16 cellular contexts compared by ENCODE assay signal in genomic region chr2:175373729-175374128, GRCh38.
"Had no signal": no experiment of that assay in that cellular context is flagged by ENCODE, and none has a peak within 500 bp of the region (broad histone marks: within the 10 kb centered on the region; RNA-seq: fewer than 3 reads in every experiment).

No MANE protein-coding gene starts in this region.

- H3K9me3 ChIP-seq: tibial artery had no signal

- H3K27ac ChIP-seq: coronary artery, foreskin keratinocyte, tibial artery had no signal

- H3K36me3 ChIP-seq: tibial artery had no signal

- H3K4me1 ChIP-seq: foreskin keratinocyte, tibial artery had no signal

- FAIRE-seq: bronchial epithelial cell had no signal

- ATAC-seq: foreskin keratinocyte; stimulated activated naive CD8-positive, alpha-beta T cell treated with anti-CD3 and anti-CD28 coated beads, Interleukin-15, amount 100 ng/mL, for 72 hours had no signal

- H3K4me3 ChIP-seq: coronary artery, lung, tibial artery had no signal

- DNase-seq: activated CD4-positive, alpha-beta memory T cell treated with anti-CD3 and anti-CD28 coated beads for 36 hours; activated CD4-positive, alpha-beta T cell treated with anti-CD3 and anti-CD28 coated beads for 48 hours; activated naive CD4-positive, alpha-beta T cell treated with Interleukin-2 at 50 U/mL for 16 hours; activated naive CD8-positive, alpha-beta T cell treated with anti-CD3 and anti-CD28 coated beads for 36 hours; activated T-cell treated with anti-CD3 and anti-CD28 coated beads, Interleukin-2, amount 50 U/mL, for 48 hours; erythroblast; foreskin keratinocyte; immature natural killer cell; naive thymus-derived CD4-positive, alpha-beta T cell; stimulated activated CD4-positive, alpha-beta T cell treated with anti-CD3 and anti-CD28 coated beads, Interleukin-1b, Interleukin-23, amount 100 ng/mL, for 48 hours; stimulated activated naive CD8-positive, alpha-beta T cell treated with anti-CD3 and anti-CD28 coated beads, Interleukin-15, amount 100 ng/mL, for 72 hours; T-helper 2 cell; tibial artery had no signal
